ENCODE assay signal across 11 cellular contexts in genomic region chr6:45625191-45625664, GRCh38.
DNase-seq lines count a peak whose midpoint lies in the region.
"Had no signal": no experiment of that assay in that cellular context is flagged by ENCODE, and none has a peak within 500 bp of the region (broad histone marks: within the 10 kb centered on the region; RNA-seq: fewer than 3 reads in every experiment).

No MANE protein-coding gene starts in this region.

- DNase-seq in EL (peak; percentile 77), M059J (ENCODE audit: low read depth) (peak; percentile 90), amniotic epithelial cell (ENCODE audit: low read depth) (peak; percentile 71), kidney tubule cell (ENCODE audit: low spot score) (peak; percentile 61), epidermal melanocyte (ENCODE audit: insufficient read length, low spot score) (no peak), DMS53 treated with DMSO at 0.1 percent for 48 hours (lab: John Stamatoyannopoulos, UW; ENCODE audit: unreplicated experiment) (no peak), NCI-H187 treated with DMSO at 0.1 percent for 48 hours (lab: John Stamatoyannopoulos, UW) (no peak), inferior parietal cortex (ENCODE audit: extremely low spot score) (no peak)
- DNase-seq: activated naive CD8-positive, alpha-beta T cell treated with anti-CD3 and anti-CD28 coated beads, Interleukin-2, amount 10 ng/mL, durations not matched to agents 7 days and 5 days; nucleus accumbens; testis had no signal

Comparison
In these comparisons a context has a peak if more than half of its experiments do, and no peak if none do; other contexts are left out.
1. DNase-seq: peak in EL (single experiment), M059J (single experiment), amniotic epithelial cell (single experiment) and kidney tubule cell (single experiment); none in epidermal melanocyte (single experiment), DMS53 treated with DMSO at 0.1 percent for 48 hours (single experiment), NCI-H187 treated with DMSO at 0.1 percent for 48 hours (single experiment) and inferior parietal cortex (single experiment).